Comparison of ENCODE assay signal across 8 cellular contexts in the genomic region with DNA sequence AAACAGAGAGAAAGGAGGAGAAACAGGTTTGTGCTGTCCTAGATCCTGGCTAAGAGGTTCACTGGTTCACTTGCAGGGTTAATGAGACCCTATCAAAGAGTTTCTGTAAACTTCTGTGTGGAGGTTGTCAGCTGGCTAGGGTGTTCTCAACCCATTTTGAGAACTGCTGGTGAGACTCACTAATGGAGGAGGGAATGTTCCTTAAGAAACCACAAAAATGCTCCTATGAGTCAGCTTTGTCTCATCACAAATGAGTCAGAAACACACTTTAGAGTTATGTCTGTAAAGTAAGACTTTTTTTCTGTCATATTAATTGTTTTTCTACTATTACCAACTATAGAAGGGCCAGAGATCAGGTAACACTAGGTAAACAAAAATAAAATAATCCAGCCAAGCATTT.
DNase-seq lines count a peak whose midpoint lies in the region; ATAC-seq and TF ChIP-seq lines count a peak whose summit lies in the region.

No MANE protein-coding gene starts in this region.

- peak; percentile 64 for ATAC-seq in GM18909 (IDR thresholded peaks at IDR 0.05; ENCODE audit: poor library complexity, unreplicated experiment)
- ATAC-seq in HG03439 (IDR thresholded peaks at IDR 0.05; ENCODE audit: unreplicated experiment) = peak; percentile 92
- ATAC-seq in omental fat pad (ENCODE audit: low FRiP score) = peak; percentile 71
- ATAC-seq in HG03135 (IDR thresholded peaks at IDR 0.05; ENCODE audit: unreplicated experiment) = no peak

- peak; percentile 98 for DNase-seq in amniotic epithelial cell (ENCODE audit: low read depth)
- no peak for DNase-seq in omental fat pad (ENCODE audit: low spot score)
- no peak for DNase-seq in amygdala (lab: John Stamatoyannopoulos, UW)
- no peak for DNase-seq in NCI-H1105 treated with DMSO at 0.1 percent for 48 hours (lab: John Stamatoyannopoulos, UW)
- no peak for DNase-seq in NCI-H1417 treated with DMSO at 0.1 percent for 48 hours (lab: John Stamatoyannopoulos, UW)

- TF ChIP-seq CTCF in omental fat pad (IDR thresholded peaks at IDR 0.05) = no peak
